Comparison of ENCODE assay signal across 16 cellular contexts in the genomic region with DNA sequence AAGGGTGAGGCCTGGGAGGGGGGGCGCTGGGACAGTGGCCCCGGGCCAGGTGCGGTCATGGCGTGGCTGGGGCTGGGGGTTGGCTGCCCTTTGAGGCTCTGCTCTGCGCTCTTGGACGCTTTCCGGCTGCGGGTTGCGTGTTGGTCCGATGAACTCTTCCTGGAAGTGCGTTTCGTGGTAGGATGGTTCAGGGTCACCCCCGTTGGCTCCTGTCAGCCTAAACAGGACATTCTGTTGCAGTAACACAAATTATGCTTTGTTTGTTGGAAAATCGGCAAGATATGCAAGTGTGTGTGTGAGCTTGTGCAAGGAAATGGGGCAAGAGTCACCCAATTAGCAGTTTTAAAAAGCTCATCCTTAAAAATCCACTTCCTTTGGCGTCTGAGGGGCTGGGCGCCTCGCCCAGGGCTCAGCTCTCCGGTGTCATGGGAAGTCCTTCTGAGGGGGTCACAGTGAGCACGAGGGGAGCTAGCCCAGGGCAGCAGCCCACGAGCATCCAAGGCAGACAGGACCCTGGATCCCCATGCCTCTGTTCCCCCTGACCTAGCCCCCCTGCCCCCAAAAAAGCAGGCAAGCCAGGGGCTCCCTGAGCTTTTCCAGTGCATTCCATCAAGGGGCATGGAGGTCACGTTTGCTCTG. TPM values are rescaled to one million over a fixed set of nuclear protein-coding genes. Genes with fewer than 3 reads are reported as not detected.
A peak's percentile ranks its signal among the peaks of the same experiment; 100 is the strongest.
DNase-seq lines count a peak whose midpoint lies in the region; ATAC-seq and TF ChIP-seq lines count a peak whose summit lies in the region.
"Had no signal": no experiment of that assay in that cellular context is flagged by ENCODE, and none has a peak within 500 bp of the region (broad histone marks: within the 10 kb centered on the region; RNA-seq: fewer than 3 reads in every experiment).

No MANE protein-coding gene starts in this region.

- peak; percentile 7 for DNase-seq in activated naive CD4-positive, alpha-beta T cell treated with anti-CD3 and anti-CD28 coated beads, Interleukin-2, amount 50 U/mL, for 16 hours
- DNase-seq in activated naive CD4-positive, alpha-beta T cell treated with Interleukin-2 at 50 U/mL for 16 hours: no peak
- DNase-seq in chondrocyte (ENCODE audit: low spot score) (peak; percentile 50), natural killer cell (no peak), upper lobe of right lung (peak; percentile 61), GM13977 (ENCODE audit: low spot score) (no peak)
- DNase-seq: ACHN; activated naive CD4-positive, alpha-beta T cell treated with anti-CD3 and anti-CD28 coated beads for 36 hours; DMS 273 treated with DMSO at 0.1 percent for 48 hours; midbrain; NCI-H524; T1000 had no signal

- no peak overlapping the region for H3K27ac Mint-ChIP-seq in chondrocyte (ENCODE audit: unreplicated experiment)
- H3K27ac Mint-ChIP-seq in natural killer cell: peak overlapping the region; percentile 34 to 68
- H3K27ac Mint-ChIP-seq: activated naive CD4-positive, alpha-beta T cell treated with anti-CD3 and anti-CD28 coated beads for 36 hours had no signal

- ATAC-seq in natural killer cell (no peak), upper lobe of right lung (no peak), GM21529 (IDR thresholded peaks at IDR 0.05; ENCODE audit: unreplicated experiment) (no peak), HG03196 (IDR thresholded peaks at IDR 0.05; ENCODE audit: unreplicated experiment) (no peak)

- no peak overlapping the region for H3K27ac ChIP-seq in upper lobe of right lung
- H3K27ac ChIP-seq: esophagus muscularis mucosa, thoracic aorta had no signal

- no peak overlapping the region for H3K4me3 ChIP-seq in upper lobe of right lung
- H3K4me3 ChIP-seq: esophagus muscularis mucosa, thoracic aorta had no signal

- H3K4me3 Mint-ChIP-seq in chondrocyte (ENCODE audit: unreplicated experiment): no peak overlapping the region
- H3K4me3 Mint-ChIP-seq in natural killer cell: no peak overlapping the region
- H3K4me3 Mint-ChIP-seq: activated naive CD4-positive, alpha-beta T cell treated with anti-CD3 and anti-CD28 coated beads for 36 hours had no signal

- H3K27me3 ChIP-seq in upper lobe of right lung: no peaks in the 10 kb centered on the region
- H3K27me3 ChIP-seq: esophagus muscularis mucosa had no signal

- H3K9me3 Mint-ChIP-seq in chondrocyte (ENCODE audit: low read depth) (no peaks in the 10 kb centered on the region), natural killer cell (peaks cover 3 to 7% of the 10 kb centered on the region in 2 donors)
- H3K9me3 Mint-ChIP-seq: activated naive CD4-positive, alpha-beta T cell treated with anti-CD3 and anti-CD28 coated beads for 36 hours had no signal

- H3K4me1 ChIP-seq in upper lobe of right lung: peaks cover 6% of the 10 kb centered on the region

- H3K4me1 Mint-ChIP-seq in chondrocyte (ENCODE audit: low read depth): no peaks in the 10 kb centered on the region
- peaks cover 22 to 38% of the 10 kb centered on the region in 2 donors for H3K4me1 Mint-ChIP-seq in natural killer cell

- H3K36me3 Mint-ChIP-seq in chondrocyte (ENCODE audit: low read depth): no peaks in the 10 kb centered on the region
- no peaks in the 10 kb centered on the region for H3K36me3 Mint-ChIP-seq in natural killer cell

- H3K9me3 ChIP-seq in upper lobe of right lung: no peaks in the 10 kb centered on the region
- H3K9me3 ChIP-seq: esophagus muscularis mucosa, thoracic aorta had no signal

- no peak for TF ChIP-seq CTCF in chondrocyte (IDR thresholded peaks at IDR 0.05)
- TF ChIP-seq CTCF in natural killer cell (IDR thresholded peaks at IDR 0.05): no peak
- no peak for TF ChIP-seq CTCF in upper lobe of right lung (IDR thresholded peaks at IDR 0.05)
- TF ChIP-seq CTCF in GM13977 (IDR thresholded peaks at IDR 0.05; ENCODE audit: extremely low read depth, insufficient read depth, missing control alignments): no peak

- in situ Hi-C loops in GM13977 (cut with MboI; ENCODE audit: low pct_unique_long_range_greater_than_20kb, low sequenced_read_pairs, unreplicated experiment): no loop called here

- H3K36me3 ChIP-seq in upper lobe of right lung: no peaks in the 10 kb centered on the region
- H3K36me3 ChIP-seq: esophagus muscularis mucosa, thoracic aorta had no signal

- intact Hi-C loops in natural killer cell (cut with micrococcal nuclease): no loop called here
- intact Hi-C loops in upper lobe of right lung (cut with DNase I): no loop called here

- H3K27me3 Mint-ChIP-seq in chondrocyte (ENCODE audit: low read depth) (peaks cover 6% of the 10 kb centered on the region), natural killer cell (ENCODE audit: low read depth in 2 of 2) (peaks cover 0 to 12% of the 10 kb centered on the region in 2 donors)

RNA-seq across cellular contexts. Expression of gene RNU6ATAC, which starts 22.2 kb away (rescaled TPM):
- total RNA-seq in chondrocyte (27.7 to 40.8 TPM (median 32.9 TPM) in 3 replicates), natural killer cell (10 to 100 TPM; 26.2 to 30.8 (median 30.2) TPM), upper lobe of right lung (172 TPM)
- total RNA-seq: thoracic aorta had no signal

RNA-seq across cellular contexts. Expression of gene WDR5, which starts 50.7 kb away (rescaled TPM):
- total RNA-seq in chondrocyte: 22.2 to 24.2 TPM (median 23.9 TPM) in 3 replicates
- 10 to 100 TPM; 12.9 to 18.6 (median 15.9) TPM for total RNA-seq in natural killer cell
- 26.6 TPM for total RNA-seq in upper lobe of right lung

Comparison
In these comparisons a context has a peak if more than half of its experiments do, and no peak if none do; other contexts are left out.
1. DNase-seq: peak in activated naive CD4-positive, alpha-beta T cell treated with anti-CD3 and anti-CD28 coated beads, Interleukin-2, amount 50 U/mL, for 16 hours (single experiment), chondrocyte (single experiment) and upper lobe of right lung (single experiment); none in activated naive CD4-positive, alpha-beta T cell treated with Interleukin-2 at 50 U/mL for 16 hours (single experiment), natural killer cell (single experiment) and GM13977 (single experiment).